In the genomic region with DNA sequence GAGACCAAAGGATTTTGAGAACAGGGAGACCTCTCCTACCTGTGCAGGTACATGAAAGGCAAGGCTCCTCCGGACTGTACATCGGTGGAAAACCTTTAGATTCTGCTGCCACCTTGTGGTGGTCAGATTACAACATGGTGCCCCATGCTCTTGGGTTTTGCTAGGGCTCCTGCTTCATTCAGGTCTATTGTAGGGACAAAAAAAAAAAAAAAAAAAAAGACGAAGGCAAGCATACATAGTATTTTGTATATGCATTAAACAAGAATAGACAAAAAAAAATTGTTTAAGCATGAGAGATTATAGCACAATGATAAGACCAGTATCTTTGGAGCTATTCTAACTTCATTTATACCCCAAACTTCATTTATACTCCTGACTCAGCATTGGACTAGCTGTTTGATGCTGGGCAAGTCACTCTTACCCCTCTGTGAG, we compare ENCODE assay signal across 8 cellular contexts. TPM values are rescaled to one million over a fixed set of nuclear protein-coding genes. Genes with fewer than 3 reads are reported as not detected.
DNase-seq lines count a peak whose midpoint lies in the region; ATAC-seq, FAIRE-seq and TF ChIP-seq lines count a peak whose summit lies in the region.

No MANE protein-coding gene starts in this region.

- H3K27ac Mint-ChIP-seq in CD4-positive, alpha-beta memory T cell = peak overlapping the region in 1 of 7 donors; percentile 33
- no peak overlapping the region for H3K27ac Mint-ChIP-seq in activated T-helper 2 cell treated with anti-CD3 and anti-CD28 coated beads, Interferon-gamma antibody, Interleukin-2, Interleukin-4, amounts not matched to agents 10 μg/mL and 5 μg/mL and 100 μg/mL, durations not matched to agents 14 hours and 24 hours and 36 hours
- H3K27ac Mint-ChIP-seq in progenitor cell of endocrine pancreas = no peak overlapping the region

- intact Hi-C loops in CD4-positive, alpha-beta memory T cell (cut with micrococcal nuclease) = loop anchor here (1.0 to 5.0 kb wide), 3 partner anchors 35 to 1313 kb away; no protein-coding TSS in a partner anchor
- intact Hi-C loops in activated T-helper 2 cell treated with anti-CD3 and anti-CD28 coated beads, Interferon-gamma antibody, Interleukin-2, Interleukin-4, amounts not matched to agents 10 μg/mL and 5 μg/mL and 100 μg/mL, durations not matched to agents 14 hours and 24 hours and 36 hours (cut with micrococcal nuclease) = loop anchor here (5.0 kb wide), 1 partner anchor 57 kb away; the partner anchor contains the start of gene EMX1

- CTCF ChIA-PET in CD4-positive, alpha-beta memory T cell (lab: Charles Lee; ENCODE audit: partially characterized antibody) = interaction anchor here (0.6 to 5.7 kb wide), 25 partner anchors 8 to 1561 kb away, joined by 3 to 65 read pairs (median 3); no protein-coding TSS in a partner anchor

- H3K4me1 Mint-ChIP-seq in CD4-positive, alpha-beta memory T cell = peaks cover 5 to 9% (median 8%) of the 10 kb centered on the region in 4 donors
- H3K4me1 Mint-ChIP-seq in activated T-helper 2 cell treated with anti-CD3 and anti-CD28 coated beads, Interferon-gamma antibody, Interleukin-2, Interleukin-4, amounts not matched to agents 10 μg/mL and 5 μg/mL and 100 μg/mL, durations not matched to agents 14 hours and 24 hours and 36 hours (ENCODE audit: low read depth) = peaks cover 11% of the 10 kb centered on the region
- peaks cover 4% of the 10 kb centered on the region for H3K4me1 Mint-ChIP-seq in progenitor cell of endocrine pancreas (ENCODE audit: low read depth)

- no peaks in the 10 kb centered on the region for H3K36me3 ChIP-seq in CD4-positive, alpha-beta memory T cell (ENCODE audit: insufficient read depth, low read length)

- no peak overlapping the region for H3K4me3 ChIP-seq in CD4-positive, alpha-beta memory T cell (ENCODE audit: low read length in 2 of 2)

- no peak overlapping the region for H3K27ac ChIP-seq in CD4-positive, alpha-beta memory T cell (ENCODE audit: low read depth, low read length)

- FAIRE-seq in frontal cortex (lab: Jason Lieb, UNC) = peak; percentile 43

- TF ChIP-seq EP300 in Ishikawa (IDR thresholded peaks at IDR 0.05; ENCODE audit: borderline replicate concordance) = no peak

- TF ChIP-seq CTCF in progenitor cell of endocrine pancreas (IDR thresholded peaks at IDR 0.05; ENCODE audit: unreplicated experiment) = peak; percentile 75

- H3K36me3 Mint-ChIP-seq in CD4-positive, alpha-beta memory T cell = no peaks in the 10 kb centered on the region
- H3K36me3 Mint-ChIP-seq in activated T-helper 2 cell treated with anti-CD3 and anti-CD28 coated beads, Interferon-gamma antibody, Interleukin-2, Interleukin-4, amounts not matched to agents 10 μg/mL and 5 μg/mL and 100 μg/mL, durations not matched to agents 14 hours and 24 hours and 36 hours (ENCODE audit: low read depth) = no peaks in the 10 kb centered on the region
- H3K36me3 Mint-ChIP-seq in progenitor cell of endocrine pancreas (ENCODE audit: insufficient read depth) = no peaks in the 10 kb centered on the region

- H3K4me3 Mint-ChIP-seq in CD4-positive, alpha-beta memory T cell = no peak overlapping the region
- no peak overlapping the region for H3K4me3 Mint-ChIP-seq in activated T-helper 2 cell treated with anti-CD3 and anti-CD28 coated beads, Interferon-gamma antibody, Interleukin-2, Interleukin-4, amounts not matched to agents 10 μg/mL and 5 μg/mL and 100 μg/mL, durations not matched to agents 14 hours and 24 hours and 36 hours (ENCODE audit: low read depth)
- H3K4me3 Mint-ChIP-seq in progenitor cell of endocrine pancreas (ENCODE audit: low read depth) = no peak overlapping the region

- ATAC-seq in GM19395 (IDR thresholded peaks at IDR 0.05; ENCODE audit: unreplicated experiment) (peak; percentile 57), HG03571 (IDR thresholded peaks at IDR 0.05; ENCODE audit: unreplicated experiment) (no peak)

- POLR2A ChIA-PET in CD4-positive, alpha-beta memory T cell (lab: Charles Lee; ENCODE audit: partially characterized antibody) = no interaction called here

- no peaks in the 10 kb centered on the region for H3K9me3 ChIP-seq in CD4-positive, alpha-beta memory T cell (ENCODE audit: control insufficient read depth in 1 of 2, low read length in 2 of 2)

- peak; percentile 44 to 57 (median 51) for DNase-seq in CD4-positive, alpha-beta memory T cell
- peak; percentile 76 for DNase-seq in RPMI8226
- DNase-seq in activated T-helper 2 cell treated with anti-CD3 and anti-CD28 coated beads, Interferon-gamma antibody, Interleukin-2, Interleukin-4, amounts not matched to agents 10 μg/mL and 5 μg/mL and 100 μg/mL, durations not matched to agents 14 hours and 24 hours and 36 hours (ENCODE audit: low spot score) = peak; percentile 27
- peak; percentile 42 to 54 for DNase-seq in frontal cortex (ENCODE audit: low spot score in 2 of 2)
- DNase-seq in progenitor cell of endocrine pancreas (ENCODE audit: low spot score, unreplicated experiment) = peak; percentile 56

- H3K9me3 Mint-ChIP-seq in CD4-positive, alpha-beta memory T cell = no peaks in the 10 kb centered on the region
- H3K9me3 Mint-ChIP-seq in activated T-helper 2 cell treated with anti-CD3 and anti-CD28 coated beads, Interferon-gamma antibody, Interleukin-2, Interleukin-4, amounts not matched to agents 10 μg/mL and 5 μg/mL and 100 μg/mL, durations not matched to agents 14 hours and 24 hours and 36 hours = no peaks in the 10 kb centered on the region
- H3K9me3 Mint-ChIP-seq in progenitor cell of endocrine pancreas (ENCODE audit: low read depth) = no peaks in the 10 kb centered on the region

- H3K27me3 Mint-ChIP-seq in CD4-positive, alpha-beta memory T cell = peaks cover 31 to 52% of the 10 kb centered on the region in 2 donors
- H3K27me3 Mint-ChIP-seq in activated T-helper 2 cell treated with anti-CD3 and anti-CD28 coated beads, Interferon-gamma antibody, Interleukin-2, Interleukin-4, amounts not matched to agents 10 μg/mL and 5 μg/mL and 100 μg/mL, durations not matched to agents 14 hours and 24 hours and 36 hours (ENCODE audit: low read depth) = peaks cover 49% of the 10 kb centered on the region
- peaks cover 13% of the 10 kb centered on the region for H3K27me3 Mint-ChIP-seq in progenitor cell of endocrine pancreas

- peaks cover 8% of the 10 kb centered on the region for H3K4me1 ChIP-seq in CD4-positive, alpha-beta memory T cell (ENCODE audit: insufficient read depth, low read length)

- peaks cover 12% of the 10 kb centered on the region for H3K27me3 ChIP-seq in CD4-positive, alpha-beta memory T cell (ENCODE audit: insufficient read depth, low read length)

- TF ChIP-seq RAD21 in Ishikawa (IDR thresholded peaks at IDR 0.05; ENCODE audit: low read depth) = peak; percentile 89

TF ChIP-seq in Ishikawa, 13 proteins besides CTCF, POLR2A, EP300 and RAD21:
- TF ChIP-seq YY1 (IDR thresholded peaks at IDR 0.05; ENCODE audit: low read depth) = 0 out of 2 replicates have a peak, but pooled peaks have one; percentile 49
- TF ChIP-seq FOXM1 (IDR thresholded peaks at IDR 0.05; ENCODE audit: borderline replicate concordance, low read depth) = no peak

RNA-seq across cellular contexts. Expression of gene SPR, which starts 27.4 kb away (rescaled TPM):
- total RNA-seq in CD4-positive, alpha-beta memory T cell = not detected
- under 1 TPM in 1 of 2 donors, not detected in 1; 0.58 TPM for polyA plus RNA-seq in CD4-positive, alpha-beta memory T cell
- 9.5 and 9.9 TPM in 2 replicates for total RNA-seq in activated T-helper 2 cell treated with anti-CD3 and anti-CD28 coated beads, Interferon-gamma antibody, Interleukin-2, Interleukin-4, amounts not matched to agents 10 μg/mL and 5 μg/mL and 100 μg/mL, durations not matched to agents 14 hours and 24 hours and 36 hours
- total RNA-seq in frontal cortex (1.6 TPM), progenitor cell of endocrine pancreas (24.2 and 25.5 TPM in 2 replicates)

RNA-seq across cellular contexts. Expression of gene EXOC6B, which starts 34.0 kb away (rescaled TPM):
- total RNA-seq in CD4-positive, alpha-beta memory T cell = 10 to 100 TPM; 17.5 to 19.8 TPM
- 1 to 10 TPM; 1.3 to 3.9 TPM for polyA plus RNA-seq in CD4-positive, alpha-beta memory T cell
- total RNA-seq in activated T-helper 2 cell treated with anti-CD3 and anti-CD28 coated beads, Interferon-gamma antibody, Interleukin-2, Interleukin-4, amounts not matched to agents 10 μg/mL and 5 μg/mL and 100 μg/mL, durations not matched to agents 14 hours and 24 hours and 36 hours = 9.3 and 9.4 TPM in 2 replicates
- total RNA-seq in frontal cortex (232 TPM), progenitor cell of endocrine pancreas (71.9 and 72.6 TPM in 2 replicates)

RNA-seq across cellular contexts. Expression of gene EMX1, which starts 57.5 kb away (rescaled TPM):
- total RNA-seq in CD4-positive, alpha-beta memory T cell = not detected
- polyA plus RNA-seq in CD4-positive, alpha-beta memory T cell = not detected
- not detected in 2 replicates for total RNA-seq in activated T-helper 2 cell treated with anti-CD3 and anti-CD28 coated beads, Interferon-gamma antibody, Interleukin-2, Interleukin-4, amounts not matched to agents 10 μg/mL and 5 μg/mL and 100 μg/mL, durations not matched to agents 14 hours and 24 hours and 36 hours
- 11.8 TPM for total RNA-seq in frontal cortex
- 0.69 and 0.71 TPM in 2 replicates for total RNA-seq in progenitor cell of endocrine pancreas
